8 cellular contexts compared by ENCODE assay signal in the genomic region with DNA sequence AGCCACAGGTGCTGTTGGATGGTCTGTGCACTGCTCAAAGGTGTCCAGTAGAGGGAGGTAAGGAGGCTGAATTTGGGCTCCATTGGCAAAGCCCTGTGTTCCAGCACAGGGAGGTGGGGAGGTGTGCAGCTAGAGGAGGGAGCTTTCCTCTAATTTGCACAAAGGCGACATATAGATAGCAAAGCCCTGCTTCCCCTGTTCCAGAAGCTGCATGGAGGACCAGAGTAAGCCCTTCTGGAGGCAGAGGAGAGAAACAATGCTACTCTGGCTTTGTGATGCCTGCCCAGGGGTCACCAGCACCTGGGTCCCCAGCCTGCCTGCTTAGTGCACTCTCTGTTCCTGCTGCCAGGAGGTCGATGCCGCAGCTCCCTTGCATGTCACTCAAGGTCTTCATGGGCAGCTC. TPM values are rescaled to one million over a fixed set of nuclear protein-coding genes. Genes with fewer than 3 reads are reported as not detected.
A peak's percentile ranks its signal among the peaks of the same experiment; 100 is the strongest.
DNase-seq lines count a peak whose midpoint lies in the region; ATAC-seq lines count a peak whose summit lies in the region.

No MANE protein-coding gene starts in this region.

- CTCF ChIA-PET in naive thymus-derived CD4-positive, alpha-beta T cell (lab: Charles Lee): no interaction called here

- H3K27me3 Mint-ChIP-seq in naive thymus-derived CD4-positive, alpha-beta T cell: peaks cover 36 to 60% (median 42%) of the 10 kb centered on the region in 5 donors

- H3K9me3 ChIP-seq in naive thymus-derived CD4-positive, alpha-beta T cell (ENCODE audit: control insufficient read depth in 2 of 3, low read length in 3 of 3): no peaks in the 10 kb centered on the region

- no peaks in the 10 kb centered on the region for H3K36me3 ChIP-seq in naive thymus-derived CD4-positive, alpha-beta T cell (ENCODE audit: control insufficient read depth in 2 of 3, insufficient read depth in 3 of 3, low read length in 3 of 3)

- POLR2A ChIA-PET in naive thymus-derived CD4-positive, alpha-beta T cell (lab: Charles Lee): no interaction called here

- H3K27ac ChIP-seq in naive thymus-derived CD4-positive, alpha-beta T cell (ENCODE audit: low read depth, low read length): no peak overlapping the region

- intact Hi-C loops in naive thymus-derived CD4-positive, alpha-beta T cell (cut with micrococcal nuclease): loop anchor here (1.0 to 5.0 kb wide), 3 partner anchors 49 to 245 kb away; no protein-coding TSS in a partner anchor

- ATAC-seq in GM19397 (IDR thresholded peaks at IDR 0.05; ENCODE audit: unreplicated experiment): peak; percentile 74
- peak; percentile 77 for ATAC-seq in HG03378 (IDR thresholded peaks at IDR 0.05; ENCODE audit: unreplicated experiment)
- peak; percentile 47 for ATAC-seq in naive thymus-derived CD4-positive, alpha-beta T cell

- peaks cover 0 to 3% (median 0%) of the 10 kb centered on the region in 11 donors for H3K9me3 Mint-ChIP-seq in naive thymus-derived CD4-positive, alpha-beta T cell

- no peaks in the 10 kb centered on the region for H3K27me3 ChIP-seq in naive thymus-derived CD4-positive, alpha-beta T cell (ENCODE audit: control insufficient read depth in 2 of 2, insufficient read depth in 2 of 2, low read length in 2 of 2)

- no peaks in the 10 kb centered on the region for H3K36me3 Mint-ChIP-seq in naive thymus-derived CD4-positive, alpha-beta T cell

- peak; percentile 58 for DNase-seq in NCI-H82 (lab: John Stamatoyannopoulos, UW)
- DNase-seq in NCI-H82 treated with DMSO at 0.1 percent for 48 hours (lab: John Stamatoyannopoulos, UW; ENCODE audit: unreplicated experiment): no peak
- DNase-seq in RPMI8226: peak; percentile 74
- peak; percentile 66 for DNase-seq in dermis blood vessel endothelial cell
- peak in 4 of 9 donors; percentile 2 to 25 (median 12) for DNase-seq in naive thymus-derived CD4-positive, alpha-beta T cell
- no peak for DNase-seq in Ammon's horn (ENCODE audit: low spot score)

- H3K27ac Mint-ChIP-seq in naive thymus-derived CD4-positive, alpha-beta T cell: no peak overlapping the region

- H3K4me1 Mint-ChIP-seq in naive thymus-derived CD4-positive, alpha-beta T cell: peaks cover 0 to 6% (median 5%) of the 10 kb centered on the region in 7 donors

- H3K4me1 ChIP-seq in naive thymus-derived CD4-positive, alpha-beta T cell (ENCODE audit: control insufficient read depth in 2 of 2, insufficient read depth in 2 of 2, low read length in 2 of 2): no peaks in the 10 kb centered on the region

- H3K4me3 Mint-ChIP-seq in naive thymus-derived CD4-positive, alpha-beta T cell: no peak overlapping the region

- H3K4me3 ChIP-seq in naive thymus-derived CD4-positive, alpha-beta T cell (ENCODE audit: low read length): no peak overlapping the region

RNA-seq across cellular contexts. Expression of a gene that starts 3.4 kb away (rescaled TPM):
- total RNA-seq in dermis blood vessel endothelial cell: 8.3 and 19.0 TPM in 2 replicates
- 1 to 10 TPM in 2 of 5 experiments, under 1 TPM in 2, not detected in 1; 0.37 to 2.9 (median 1.1) TPM for total RNA-seq in naive thymus-derived CD4-positive, alpha-beta T cell
- not detected for polyA plus RNA-seq in naive thymus-derived CD4-positive, alpha-beta T cell

Comparison
In these comparisons a context has a peak if more than half of its experiments do, and no peak if none do; other contexts are left out.
1. DNase-seq: peak in NCI-H82 (single experiment), RPMI8226 (single experiment) and dermis blood vessel endothelial cell (single experiment); none in NCI-H82 treated with DMSO at 0.1 percent for 48 hours (single experiment) and Ammon's horn (single experiment).
2. Peak in every context shown above with its lines, with median percentiles within 50 percentile points of each other: ATAC-seq.